In the genomic region with DNA sequence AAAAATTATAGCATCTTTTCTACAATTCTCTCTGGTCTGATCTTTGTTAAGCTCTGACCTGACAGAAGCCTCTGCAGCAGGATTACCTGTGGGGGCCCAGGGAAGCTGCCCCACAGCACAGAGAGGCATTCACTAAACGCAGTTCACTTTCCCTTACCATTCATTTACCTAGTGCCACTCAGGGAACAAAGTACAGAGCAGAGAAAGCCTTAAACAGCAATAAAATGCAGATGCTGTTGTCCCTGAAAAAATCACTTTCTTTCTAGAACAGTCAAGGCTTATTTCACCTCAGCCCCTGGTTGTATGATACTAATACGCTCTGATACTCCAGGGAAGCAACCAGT, we compare ENCODE assay signal across 18 cellular contexts.
A peak's percentile ranks its signal among the peaks of the same experiment; 100 is the strongest.
DNase-seq lines count a peak whose midpoint lies in the region; ATAC-seq and TF ChIP-seq lines count a peak whose summit lies in the region.
"Had no signal": no experiment of that assay in that cellular context is flagged by ENCODE, and none has a peak within 500 bp of the region (broad histone marks: within the 10 kb centered on the region; RNA-seq: fewer than 3 reads in every experiment).

No MANE protein-coding gene starts in this region.

- H3K9ac ChIP-seq in duodenal mucosa (ENCODE audit: low read depth in 1 of 2, low read length in 2 of 2) (peak overlapping the region; percentile 13 to 21), subcutaneous abdominal adipose tissue (ENCODE audit: low read length in 5 of 5) (no peak overlapping the region)
- H3K9ac ChIP-seq: BLaER1 treated with 17β-estradiol and CSF1 and Interleukin-3, amounts not matched to agents 10 nM and 100 nM had no signal

- TF ChIP-seq CTCF in nephron (IDR thresholded peaks at IDR 0.05; ENCODE audit: unreplicated experiment in 3 of 3), result no peak

- H3K4me1 ChIP-seq in duodenal mucosa (ENCODE audit: control insufficient read depth in 1 of 2, insufficient read depth in 2 of 2, low read length in 2 of 2) (peaks cover 23% of the 10 kb centered on the region in 2 donors), subcutaneous abdominal adipose tissue (ENCODE audit: control insufficient read depth in 5 of 5, insufficient read depth in 5 of 5, low read length in 5 of 5) (peaks cover 0 to 39% (median 7%) of the 10 kb centered on the region in 5 donors)

- no peak for ATAC-seq in GM21515 (IDR thresholded peaks at IDR 0.05; ENCODE audit: unreplicated experiment)
- no peak for ATAC-seq in HG02798 (IDR thresholded peaks at IDR 0.05; ENCODE audit: poor library complexity, unreplicated experiment)

- no peak overlapping the region for H3K4me3 ChIP-seq in duodenal mucosa (ENCODE audit: low read depth in 1 of 2, low read length in 2 of 2)
- H3K4me3 ChIP-seq in subcutaneous abdominal adipose tissue (ENCODE audit: low read depth in 1 of 5, low read length in 5 of 5), result no peak overlapping the region
- H3K4me3 ChIP-seq: BLaER1 treated with 17β-estradiol and CSF1 and Interleukin-3, amounts not matched to agents 10 nM and 100 nM; suprapubic skin had no signal

- no peaks in the 10 kb centered on the region for H3K27me3 ChIP-seq in duodenal mucosa (ENCODE audit: control insufficient read depth in 1 of 2, insufficient read depth in 2 of 2, low read length in 2 of 2)
- H3K27me3 ChIP-seq in subcutaneous abdominal adipose tissue (ENCODE audit: control insufficient read depth in 5 of 5, insufficient read depth in 4 of 5, low read length in 5 of 5), result no peaks in the 10 kb centered on the region
- H3K27me3 ChIP-seq: BLaER1 treated with 17β-estradiol and CSF1 and Interleukin-3, amounts not matched to agents 10 nM and 100 nM; suprapubic skin had no signal

- H3K9me3 Mint-ChIP-seq in nephron, result no peaks in the 10 kb centered on the region
- H3K9me3 Mint-ChIP-seq: activated naive CD4-positive, alpha-beta T cell treated with anti-CD3 and anti-CD28 coated beads for 36 hours; dendritic cell treated with granulocyte-macrophage colony-stimulating factor and Interleukin-4, amounts not matched to agents 40 ng/mL and 50 ng/mL, for 4 days; naive B cell had no signal

- H3K36me3 ChIP-seq in duodenal mucosa (ENCODE audit: control insufficient read depth in 1 of 2, insufficient read depth in 2 of 2, low read length in 2 of 2) (no peaks in the 10 kb centered on the region), subcutaneous abdominal adipose tissue (ENCODE audit: control insufficient read depth in 5 of 5, insufficient read depth in 5 of 5, low read length in 5 of 5) (no peaks in the 10 kb centered on the region)
- H3K36me3 ChIP-seq: BLaER1 treated with 17β-estradiol and CSF1 and Interleukin-3, amounts not matched to agents 10 nM and 100 nM; suprapubic skin had no signal

- H3K9me3 ChIP-seq in duodenal mucosa (ENCODE audit: control insufficient read depth in 1 of 2, low read length in 2 of 2) (no peaks in the 10 kb centered on the region), subcutaneous abdominal adipose tissue (ENCODE audit: control insufficient read depth in 5 of 5, low read length in 5 of 5) (no peaks in the 10 kb centered on the region)
- H3K9me3 ChIP-seq: suprapubic skin had no signal

- H3K36me3 Mint-ChIP-seq in nephron (ENCODE audit: low read depth), result peaks cover 3% of the 10 kb centered on the region
- H3K36me3 Mint-ChIP-seq: naive B cell had no signal

- peaks cover 57% of the 10 kb centered on the region for H3K4me1 Mint-ChIP-seq in nephron

- DNase-seq in NCI-H82 (lab: John Stamatoyannopoulos, UW), result peak; percentile 55
- no peak for DNase-seq in NCI-H226
- DNase-seq: activated CD4-positive, alpha-beta T cell treated with anti-CD3 and anti-CD28 coated beads for 48 hours; activated CD8-positive, alpha-beta memory T cell treated with anti-CD3 and anti-CD28 coated beads, Interleukin-2, amount 50 U/mL, for 48 hours; activated naive CD4-positive, alpha-beta T cell treated with anti-CD3 and anti-CD28 coated beads for 36 hours; DMS153; erythroblast; naive B cell; NCI-H146; stimulated activated CD4-positive, alpha-beta T cell treated with anti-CD3 and anti-CD28 coated beads, Interleukin-1b, Interleukin-23, amount 100 ng/mL, for 48 hours had no signal

- peak overlapping the region in 1 of 3 experiments; percentile 46 for H3K4me3 Mint-ChIP-seq in nephron
- H3K4me3 Mint-ChIP-seq: activated naive CD4-positive, alpha-beta T cell treated with anti-CD3 and anti-CD28 coated beads for 36 hours; dendritic cell treated with granulocyte-macrophage colony-stimulating factor and Interleukin-4, amounts not matched to agents 40 ng/mL and 50 ng/mL, for 4 days had no signal

- no peak overlapping the region for H3K27ac ChIP-seq in duodenal mucosa (ENCODE audit: low read depth, low read length)
- peak overlapping the region; percentile 47 for H3K27ac ChIP-seq in subcutaneous abdominal adipose tissue (ENCODE audit: low read depth, low read length)
- H3K27ac ChIP-seq: suprapubic skin had no signal

- no peaks in the 10 kb centered on the region for H3K27me3 Mint-ChIP-seq in nephron (ENCODE audit: low read depth)
- H3K27me3 Mint-ChIP-seq: dendritic cell treated with granulocyte-macrophage colony-stimulating factor and Interleukin-4, amounts not matched to agents 40 ng/mL and 50 ng/mL, for 4 days; naive B cell had no signal

- peak overlapping the region; percentile 82 to 96 (median 86) for H3K27ac Mint-ChIP-seq in nephron
- H3K27ac Mint-ChIP-seq: activated naive CD4-positive, alpha-beta T cell treated with anti-CD3 and anti-CD28 coated beads for 36 hours; dendritic cell treated with granulocyte-macrophage colony-stimulating factor and Interleukin-4, amounts not matched to agents 40 ng/mL and 50 ng/mL, for 4 days had no signal

Comparison
In these comparisons a context has a peak if more than half of its experiments do, and no peak if none do; other contexts are left out.
1. H3K9ac ChIP-seq: peak in duodenal mucosa (2 of 2); none in subcutaneous abdominal adipose tissue (0 of 5).